1 cellular context compared by ENCODE assay signal in the genomic region with DNA sequence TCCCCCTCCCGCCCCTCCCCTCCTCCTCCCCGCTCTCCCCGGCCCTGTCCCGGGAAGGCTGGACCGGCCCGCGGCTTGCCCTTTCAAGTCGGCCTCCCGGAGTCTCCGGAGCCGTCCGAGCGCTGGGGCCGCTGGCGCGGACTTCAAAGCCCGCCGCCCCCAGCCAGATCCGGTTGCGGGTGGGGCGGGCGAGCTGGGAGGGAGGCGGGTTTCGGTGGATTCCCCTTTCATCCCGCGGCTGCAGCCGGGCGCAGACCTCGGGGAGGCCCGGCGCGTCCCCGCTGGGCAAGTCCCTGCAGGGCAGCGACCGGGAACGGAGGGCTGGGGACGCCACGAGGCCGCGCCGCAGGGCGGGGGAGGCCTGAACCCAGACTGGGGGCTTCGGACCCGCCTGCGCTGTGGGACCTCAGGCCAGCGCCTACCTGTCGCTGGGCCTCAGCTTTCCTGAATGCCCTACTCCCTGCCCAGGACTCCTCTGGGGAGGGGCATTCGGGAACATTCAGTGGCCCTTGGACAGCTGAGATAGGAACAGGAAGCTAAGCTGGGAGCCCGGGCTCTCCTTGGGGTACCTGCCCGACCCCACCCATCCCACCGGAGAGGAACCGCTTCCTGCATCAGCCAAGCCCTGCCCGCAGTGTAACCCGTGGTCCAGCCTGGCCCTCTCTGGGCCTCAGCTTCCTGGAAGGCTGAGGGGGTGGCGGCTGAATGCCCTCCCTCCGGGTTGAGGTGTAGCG.
A peak's percentile ranks its signal among the peaks of the same experiment; 100 is the strongest.
TF ChIP-seq lines count a peak whose summit lies in the region.

No MANE protein-coding gene starts in this region.

TF ChIP-seq in HepG2, 621 proteins besides CTCF, POLR2A, EP300 and RAD21 (continued from another document and continues in another):
- TF ChIP-seq, protein P1, sequence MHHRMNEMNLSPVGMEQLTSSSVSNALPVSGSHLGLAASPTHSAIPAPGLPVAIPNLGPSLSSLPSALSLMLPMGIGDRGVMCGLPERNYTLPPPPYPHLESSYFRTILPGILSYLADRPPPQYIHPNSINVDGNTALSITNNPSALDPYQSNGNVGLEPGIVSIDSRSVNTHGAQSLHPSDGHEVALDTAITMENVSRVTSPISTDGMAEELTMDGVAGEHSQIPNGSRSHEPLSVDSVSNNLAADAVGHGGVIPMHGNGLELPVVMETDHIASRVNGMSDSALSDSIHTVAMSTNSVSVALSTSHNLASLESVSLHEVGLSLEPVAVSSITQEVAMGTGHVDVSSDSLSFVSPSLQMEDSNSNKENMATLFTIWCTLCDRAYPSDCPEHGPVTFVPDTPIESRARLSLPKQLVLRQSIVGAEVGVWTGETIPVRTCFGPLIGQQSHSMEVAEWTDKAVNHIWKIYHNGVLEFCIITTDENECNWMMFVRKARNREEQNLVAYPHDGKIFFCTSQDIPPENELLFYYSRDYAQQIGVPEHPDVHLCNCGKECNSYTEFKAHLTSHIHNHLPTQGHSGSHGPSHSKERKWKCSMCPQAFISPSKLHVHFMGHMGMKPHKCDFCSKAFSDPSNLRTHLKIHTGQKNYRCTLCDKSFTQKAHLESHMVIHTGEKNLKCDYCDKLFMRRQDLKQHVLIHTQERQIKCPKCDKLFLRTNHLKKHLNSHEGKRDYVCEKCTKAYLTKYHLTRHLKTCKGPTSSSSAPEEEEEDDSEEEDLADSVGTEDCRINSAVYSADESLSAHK (CRISPR knock-in tag; IDR thresholded peaks at IDR 0.05; ENCODE audit: borderline replicate concordance), result no peak
- TF ChIP-seq NCOA5 (CRISPR knock-in tag; IDR thresholded peaks at IDR 0.05), result no peak
- TF ChIP-seq TRIM24 (CRISPR knock-in tag; IDR thresholded peaks at IDR 0.05), result no peak
- TF ChIP-seq GTF2F1 (IDR thresholded peaks at IDR 0.05; ENCODE audit: low read length), result no peak
- TF ChIP-seq SMAD1 (CRISPR knock-in tag; IDR thresholded peaks at IDR 0.05; ENCODE audit: borderline replicate concordance, low read depth), result no peak
- peak; percentile 71; the same call in 1 of the 3 replicates for TF ChIP-seq MXI1 (IDR thresholded peaks at IDR 0.05; ENCODE audit: borderline replicate concordance, low read depth, low read length)
- TF ChIP-seq, protein P2, sequence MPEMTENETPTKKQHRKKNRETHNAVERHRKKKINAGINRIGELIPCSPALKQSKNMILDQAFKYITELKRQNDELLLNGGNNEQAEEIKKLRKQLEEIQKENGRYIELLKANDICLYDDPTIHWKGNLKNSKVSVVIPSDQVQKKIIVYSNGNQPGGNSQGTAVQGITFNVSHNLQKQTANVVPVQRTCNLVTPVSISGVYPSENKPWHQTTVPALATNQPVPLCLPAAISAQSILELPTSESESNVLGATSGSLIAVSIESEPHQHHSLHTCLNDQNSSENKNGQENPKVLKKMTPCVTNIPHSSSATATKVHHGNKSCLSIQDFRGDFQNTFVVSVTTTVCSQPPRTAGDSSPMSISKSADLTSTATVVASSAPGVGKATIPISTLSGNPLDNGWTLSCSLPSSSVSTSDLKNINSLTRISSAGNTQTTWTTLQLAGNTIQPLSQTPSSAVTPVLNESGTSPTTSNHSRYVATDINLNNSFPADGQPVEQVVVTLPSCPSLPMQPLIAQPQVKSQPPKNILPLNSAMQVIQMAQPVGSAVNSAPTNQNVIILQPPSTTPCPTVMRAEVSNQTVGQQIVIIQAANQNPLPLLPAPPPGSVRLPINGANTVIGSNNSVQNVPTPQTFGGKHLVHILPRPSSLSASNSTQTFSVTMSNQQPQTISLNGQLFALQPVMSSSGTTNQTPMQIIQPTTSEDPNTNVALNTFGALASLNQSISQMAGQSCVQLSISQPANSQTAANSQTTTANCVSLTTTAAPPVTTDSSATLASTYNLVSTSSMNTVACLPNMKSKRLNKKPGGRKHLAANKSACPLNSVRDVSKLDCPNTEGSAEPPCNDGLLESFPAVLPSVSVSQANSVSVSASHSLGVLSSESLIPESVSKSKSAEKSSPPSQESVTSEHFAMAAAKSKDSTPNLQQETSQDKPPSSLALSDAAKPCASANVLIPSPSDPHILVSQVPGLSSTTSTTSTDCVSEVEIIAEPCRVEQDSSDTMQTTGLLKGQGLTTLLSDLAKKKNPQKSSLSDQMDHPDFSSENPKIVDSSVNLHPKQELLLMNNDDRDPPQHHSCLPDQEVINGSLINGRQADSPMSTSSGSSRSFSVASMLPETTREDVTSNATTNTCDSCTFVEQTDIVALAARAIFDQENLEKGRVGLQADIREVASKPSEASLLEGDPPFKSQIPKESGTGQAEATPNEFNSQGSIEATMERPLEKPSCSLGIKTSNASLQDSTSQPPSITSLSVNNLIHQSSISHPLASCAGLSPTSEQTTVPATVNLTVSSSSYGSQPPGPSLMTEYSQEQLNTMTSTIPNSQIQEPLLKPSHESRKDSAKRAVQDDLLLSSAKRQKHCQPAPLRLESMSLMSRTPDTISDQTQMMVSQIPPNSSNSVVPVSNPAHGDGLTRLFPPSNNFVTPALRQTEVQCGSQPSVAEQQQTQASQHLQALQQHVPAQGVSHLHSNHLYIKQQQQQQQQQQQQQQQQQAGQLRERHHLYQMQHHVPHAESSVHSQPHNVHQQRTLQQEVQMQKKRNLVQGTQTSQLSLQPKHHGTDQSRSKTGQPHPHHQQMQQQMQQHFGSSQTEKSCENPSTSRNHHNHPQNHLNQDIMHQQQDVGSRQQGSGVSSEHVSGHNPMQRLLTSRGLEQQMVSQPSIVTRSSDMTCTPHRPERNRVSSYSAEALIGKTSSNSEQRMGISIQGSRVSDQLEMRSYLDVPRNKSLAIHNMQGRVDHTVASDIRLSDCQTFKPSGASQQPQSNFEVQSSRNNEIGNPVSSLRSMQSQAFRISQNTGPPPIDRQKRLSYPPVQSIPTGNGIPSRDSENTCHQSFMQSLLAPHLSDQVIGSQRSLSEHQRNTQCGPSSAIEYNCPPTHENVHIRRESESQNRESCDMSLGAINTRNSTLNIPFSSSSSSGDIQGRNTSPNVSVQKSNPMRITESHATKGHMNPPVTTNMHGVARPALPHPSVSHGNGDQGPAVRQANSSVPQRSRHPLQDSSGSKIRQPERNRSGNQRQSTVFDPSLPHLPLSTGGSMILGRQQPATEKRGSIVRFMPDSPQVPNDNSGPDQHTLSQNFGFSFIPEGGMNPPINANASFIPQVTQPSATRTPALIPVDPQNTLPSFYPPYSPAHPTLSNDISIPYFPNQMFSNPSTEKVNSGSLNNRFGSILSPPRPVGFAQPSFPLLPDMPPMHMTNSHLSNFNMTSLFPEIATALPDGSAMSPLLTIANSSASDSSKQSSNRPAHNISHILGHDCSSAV (CRISPR knock-in tag; IDR thresholded peaks at IDR 0.05; ENCODE audit: borderline replicate concordance), result no peak
- TF ChIP-seq ATAD3A (CRISPR knock-in tag; IDR thresholded peaks at IDR 0.05), result no peak
- TF ChIP-seq, protein P3, sequence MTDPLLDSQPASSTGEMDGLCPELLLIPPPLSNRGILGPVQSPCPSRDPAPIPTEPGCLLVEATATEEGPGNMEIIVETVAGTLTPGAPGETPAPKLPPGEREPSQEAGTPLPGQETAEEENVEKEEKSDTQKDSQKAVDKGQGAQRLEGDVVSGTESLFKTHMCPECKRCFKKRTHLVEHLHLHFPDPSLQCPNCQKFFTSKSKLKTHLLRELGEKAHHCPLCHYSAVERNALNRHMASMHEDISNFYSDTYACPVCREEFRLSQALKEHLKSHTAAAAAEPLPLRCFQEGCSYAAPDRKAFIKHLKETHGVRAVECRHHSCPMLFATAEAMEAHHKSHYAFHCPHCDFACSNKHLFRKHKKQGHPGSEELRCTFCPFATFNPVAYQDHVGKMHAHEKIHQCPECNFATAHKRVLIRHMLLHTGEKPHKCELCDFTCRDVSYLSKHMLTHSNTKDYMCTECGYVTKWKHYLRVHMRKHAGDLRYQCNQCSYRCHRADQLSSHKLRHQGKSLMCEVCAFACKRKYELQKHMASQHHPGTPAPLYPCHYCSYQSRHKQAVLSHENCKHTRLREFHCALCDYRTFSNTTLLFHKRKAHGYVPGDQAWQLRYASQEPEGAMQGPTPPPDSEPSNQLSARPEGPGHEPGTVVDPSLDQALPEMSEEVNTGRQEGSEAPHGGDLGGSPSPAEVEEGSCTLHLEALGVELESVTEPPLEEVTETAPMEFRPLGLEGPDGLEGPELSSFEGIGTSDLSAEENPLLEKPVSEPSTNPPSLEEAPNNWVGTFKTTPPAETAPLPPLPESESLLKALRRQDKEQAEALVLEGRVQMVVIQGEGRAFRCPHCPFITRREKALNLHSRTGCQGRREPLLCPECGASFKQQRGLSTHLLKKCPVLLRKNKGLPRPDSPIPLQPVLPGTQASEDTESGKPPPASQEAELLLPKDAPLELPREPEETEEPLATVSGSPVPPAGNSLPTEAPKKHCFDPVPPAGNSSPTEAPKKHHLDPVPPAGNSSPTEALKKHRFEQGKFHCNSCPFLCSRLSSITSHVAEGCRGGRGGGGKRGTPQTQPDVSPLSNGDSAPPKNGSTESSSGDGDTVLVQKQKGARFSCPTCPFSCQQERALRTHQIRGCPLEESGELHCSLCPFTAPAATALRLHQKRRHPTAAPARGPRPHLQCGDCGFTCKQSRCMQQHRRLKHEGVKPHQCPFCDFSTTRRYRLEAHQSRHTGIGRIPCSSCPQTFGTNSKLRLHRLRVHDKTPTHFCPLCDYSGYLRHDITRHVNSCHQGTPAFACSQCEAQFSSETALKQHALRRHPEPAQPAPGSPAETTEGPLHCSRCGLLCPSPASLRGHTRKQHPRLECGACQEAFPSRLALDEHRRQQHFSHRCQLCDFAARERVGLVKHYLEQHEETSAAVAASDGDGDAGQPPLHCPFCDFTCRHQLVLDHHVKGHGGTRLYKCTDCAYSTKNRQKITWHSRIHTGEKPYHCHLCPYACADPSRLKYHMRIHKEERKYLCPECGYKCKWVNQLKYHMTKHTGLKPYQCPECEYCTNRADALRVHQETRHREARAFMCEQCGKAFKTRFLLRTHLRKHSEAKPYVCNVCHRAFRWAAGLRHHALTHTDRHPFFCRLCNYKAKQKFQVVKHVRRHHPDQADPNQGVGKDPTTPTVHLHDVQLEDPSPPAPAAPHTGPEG (CRISPR knock-in tag; IDR thresholded peaks at IDR 0.05), result 0 out of 2 replicates have a peak, but pooled peaks have one; percentile 34
- no peak for TF ChIP-seq SOX6 (IDR thresholded peaks at IDR 0.05)
- peak; percentile 92 for TF ChIP-seq SOX6 (CRISPR knock-in tag; IDR thresholded peaks at IDR 0.05)
- TF ChIP-seq KDM5A (IDR thresholded peaks at IDR 0.05; ENCODE audit: borderline replicate concordance, low read length), result no peak
- peak; percentile 61 for TF ChIP-seq POGZ (CRISPR knock-in tag; IDR thresholded peaks at IDR 0.05)
- TF ChIP-seq ZBTB7B (CRISPR knock-in tag; IDR thresholded peaks at IDR 0.05), result peak; percentile 96
- TF ChIP-seq ZNF724P (CRISPR knock-in tag; IDR thresholded peaks at IDR 0.05; ENCODE audit: borderline replicate concordance), result no peak; the same call in 1 of the 2 replicates
- TF ChIP-seq, protein P4, sequence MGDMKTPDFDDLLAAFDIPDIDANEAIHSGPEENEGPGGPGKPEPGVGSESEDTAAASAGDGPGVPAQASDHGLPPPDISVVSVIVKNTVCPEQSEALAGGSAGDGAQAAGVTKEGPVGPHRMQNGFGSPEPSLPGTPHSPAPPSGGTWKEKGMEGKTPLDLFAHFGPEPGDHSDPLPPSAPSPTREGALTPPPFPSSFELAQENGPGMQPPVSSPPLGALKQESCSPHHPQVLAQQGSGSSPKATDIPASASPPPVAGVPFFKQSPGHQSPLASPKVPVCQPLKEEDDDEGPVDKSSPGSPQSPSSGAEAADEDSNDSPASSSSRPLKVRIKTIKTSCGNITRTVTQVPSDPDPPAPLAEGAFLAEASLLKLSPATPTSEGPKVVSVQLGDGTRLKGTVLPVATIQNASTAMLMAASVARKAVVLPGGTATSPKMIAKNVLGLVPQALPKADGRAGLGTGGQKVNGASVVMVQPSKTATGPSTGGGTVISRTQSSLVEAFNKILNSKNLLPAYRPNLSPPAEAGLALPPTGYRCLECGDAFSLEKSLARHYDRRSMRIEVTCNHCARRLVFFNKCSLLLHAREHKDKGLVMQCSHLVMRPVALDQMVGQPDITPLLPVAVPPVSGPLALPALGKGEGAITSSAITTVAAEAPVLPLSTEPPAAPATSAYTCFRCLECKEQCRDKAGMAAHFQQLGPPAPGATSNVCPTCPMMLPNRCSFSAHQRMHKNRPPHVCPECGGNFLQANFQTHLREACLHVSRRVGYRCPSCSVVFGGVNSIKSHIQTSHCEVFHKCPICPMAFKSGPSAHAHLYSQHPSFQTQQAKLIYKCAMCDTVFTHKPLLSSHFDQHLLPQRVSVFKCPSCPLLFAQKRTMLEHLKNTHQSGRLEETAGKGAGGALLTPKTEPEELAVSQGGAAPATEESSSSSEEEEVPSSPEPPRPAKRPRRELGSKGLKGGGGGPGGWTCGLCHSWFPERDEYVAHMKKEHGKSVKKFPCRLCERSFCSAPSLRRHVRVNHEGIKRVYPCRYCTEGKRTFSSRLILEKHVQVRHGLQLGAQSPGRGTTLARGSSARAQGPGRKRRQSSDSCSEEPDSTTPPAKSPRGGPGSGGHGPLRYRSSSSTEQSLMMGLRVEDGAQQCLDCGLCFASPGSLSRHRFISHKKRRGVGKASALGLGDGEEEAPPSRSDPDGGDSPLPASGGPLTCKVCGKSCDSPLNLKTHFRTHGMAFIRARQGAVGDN (CRISPR knock-in tag; IDR thresholded peaks at IDR 0.05), result peak; percentile 89
- no peak for TF ChIP-seq ZFYVE20 (CRISPR knock-in tag; IDR thresholded peaks at IDR 0.05; ENCODE audit: borderline replicate concordance, low read depth)
- TF ChIP-seq ZNF124 (CRISPR knock-in tag; IDR thresholded peaks at IDR 0.05), result peak; percentile 89; the same call in 1 of the 2 replicates
- peak; percentile 55 for TF ChIP-seq TAF15 (IDR thresholded peaks at IDR 0.05; ENCODE audit: low read depth, low read length, poor library complexity, severe bottlenecking)
- peak; percentile 64; the same call in 1 of the 2 replicates for TF ChIP-seq ZNF792 (CRISPR knock-in tag; IDR thresholded peaks at IDR 0.05)
- TF ChIP-seq TCF12 (IDR thresholded peaks at IDR 0.05), result no peak
- peak; percentile 96 for TF ChIP-seq TCF12 (CRISPR knock-in tag; IDR thresholded peaks at IDR 0.05)
- peak; percentile 70; the same call in 1 of the 2 replicates for TF ChIP-seq SALL2 (CRISPR knock-in tag; IDR thresholded peaks at IDR 0.05)
- TF ChIP-seq, protein P5, sequence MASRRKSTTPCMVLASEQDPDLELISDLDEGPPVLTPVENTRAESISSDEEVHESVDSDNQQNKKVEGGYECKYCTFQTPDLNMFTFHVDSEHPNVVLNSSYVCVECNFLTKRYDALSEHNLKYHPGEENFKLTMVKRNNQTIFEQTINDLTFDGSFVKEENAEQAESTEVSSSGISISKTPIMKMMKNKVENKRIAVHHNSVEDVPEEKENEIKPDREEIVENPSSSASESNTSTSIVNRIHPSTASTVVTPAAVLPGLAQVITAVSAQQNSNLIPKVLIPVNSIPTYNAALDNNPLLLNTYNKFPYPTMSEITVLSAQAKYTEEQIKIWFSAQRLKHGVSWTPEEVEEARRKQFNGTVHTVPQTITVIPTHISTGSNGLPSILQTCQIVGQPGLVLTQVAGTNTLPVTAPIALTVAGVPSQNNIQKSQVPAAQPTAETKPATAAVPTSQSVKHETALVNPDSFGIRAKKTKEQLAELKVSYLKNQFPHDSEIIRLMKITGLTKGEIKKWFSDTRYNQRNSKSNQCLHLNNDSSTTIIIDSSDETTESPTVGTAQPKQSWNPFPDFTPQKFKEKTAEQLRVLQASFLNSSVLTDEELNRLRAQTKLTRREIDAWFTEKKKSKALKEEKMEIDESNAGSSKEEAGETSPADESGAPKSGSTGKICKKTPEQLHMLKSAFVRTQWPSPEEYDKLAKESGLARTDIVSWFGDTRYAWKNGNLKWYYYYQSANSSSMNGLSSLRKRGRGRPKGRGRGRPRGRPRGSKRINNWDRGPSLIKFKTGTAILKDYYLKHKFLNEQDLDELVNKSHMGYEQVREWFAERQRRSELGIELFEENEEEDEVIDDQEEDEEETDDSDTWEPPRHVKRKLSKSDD (CRISPR knock-in tag; IDR thresholded peaks at IDR 0.05; ENCODE audit: low read depth), result no peak; the same call in 1 of the 2 replicates
- TF ChIP-seq KAT2B (IDR thresholded peaks at IDR 0.05; ENCODE audit: borderline replicate concordance, low read depth, low read length), result no peak
- TF ChIP-seq PHF8 (CRISPR knock-in tag; IDR thresholded peaks at IDR 0.05), result peak; percentile 59; the same call in 1 of the 2 replicates
- TF ChIP-seq ZNF703 (CRISPR knock-in tag; IDR thresholded peaks at IDR 0.05; ENCODE audit: borderline replicate concordance), result peak; percentile 81
